In the genomic region with DNA sequence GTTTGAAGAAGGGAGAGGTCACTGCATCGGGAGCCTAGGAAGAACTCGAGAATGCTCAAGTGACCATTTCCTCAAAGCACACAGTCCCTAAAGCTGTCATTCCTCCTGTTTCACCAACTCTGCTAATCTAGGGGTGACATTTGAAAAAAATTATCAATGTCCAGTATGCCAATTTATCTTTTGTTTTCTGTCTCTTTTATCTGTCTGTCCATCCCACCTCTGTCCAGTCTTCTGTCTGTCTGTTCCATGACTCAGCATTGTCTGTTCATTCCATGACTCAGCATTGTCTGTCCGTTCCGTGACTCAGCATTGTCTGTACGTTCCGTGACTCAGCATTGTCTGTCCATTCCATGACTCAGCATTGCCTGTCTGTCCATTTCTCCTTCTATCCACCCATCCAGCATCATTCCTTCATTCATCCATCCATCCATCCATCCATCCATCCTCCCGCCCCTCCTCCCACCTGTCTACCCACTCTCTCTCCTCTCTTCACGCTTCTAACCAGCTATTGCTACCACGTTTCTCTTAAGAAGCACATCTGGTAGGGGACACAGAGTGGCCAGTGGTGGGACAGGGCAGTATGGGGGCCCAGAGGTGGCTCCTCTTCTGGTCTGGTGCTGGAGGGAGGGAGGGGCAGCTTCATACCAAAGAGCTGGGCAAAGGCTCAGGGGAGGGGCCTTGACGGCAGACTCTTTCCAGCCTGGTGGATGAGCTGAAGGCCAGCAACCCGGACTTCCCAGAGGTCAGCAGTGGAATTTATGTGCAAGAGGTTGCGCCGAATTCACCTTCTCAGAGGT, we compare ENCODE assay signal across 1 cellular context.
TF ChIP-seq lines count a peak whose summit lies in the region.

No MANE protein-coding gene starts in this region.

TF ChIP-seq in H1, 55 proteins besides CTCF, POLR2A, EP300 and RAD21:
- peak; percentile 100 for TF ChIP-seq BACH1 (IDR thresholded peaks at IDR 0.05; ENCODE audit: low read length)
- no peak for TF ChIP-seq ASH2L (IDR thresholded peaks at IDR 0.05; ENCODE audit: low read length)
- TF ChIP-seq KDM1A (IDR thresholded peaks at IDR 0.05; ENCODE audit: borderline replicate concordance, low read length): no peak
- TF ChIP-seq MAFK (IDR thresholded peaks at IDR 0.05; ENCODE audit: low read depth, low read length): peak; percentile 99
